Comparison of ENCODE assay signal across 9 cellular contexts in genomic region chr2:218034497-218035213, GRCh38. TPM values are rescaled to one million over a fixed set of nuclear protein-coding genes. Genes with fewer than 3 reads are reported as not detected.
A peak's percentile ranks its signal among the peaks of the same experiment; 100 is the strongest.
DNase-seq lines count a peak whose midpoint lies in the region; ATAC-seq, FAIRE-seq and TF ChIP-seq lines count a peak whose summit lies in the region.
"Not testable (repeated sequence)": the region's sequence is repeated elsewhere in the genome, so short reads cannot be mapped to it uniquely, and the experiment has no call there.
"Had no signal": no experiment of that assay in that cellular context is flagged by ENCODE, and none has a peak within 500 bp of the region (broad histone marks: within the 10 kb centered on the region; RNA-seq: fewer than 3 reads in every experiment).

No MANE protein-coding gene starts in this region.

- CTCF ChIA-PET in T-cell (lab: Charles Lee): interaction anchor here (0.6 to 2.9 kb wide), 8 partner anchors 8 to 1207 kb away, joined by 3 to 7 read pairs (median 3); partner anchors contain the start of gene RUFY4 (in 1 of the 2)

- H3K9me3 Mint-ChIP-seq in T-cell; activated naive CD8-positive, alpha-beta T cell treated with anti-CD3 and anti-CD28 coated beads, Interleukin-2, amount 50 U/mL, for 24 hours; progenitor cell of endocrine pancreas (ENCODE audit: low read depth): not testable (repeated sequence)

- not testable (repeated sequence) for H3K36me3 Mint-ChIP-seq in T-cell; activated naive CD8-positive, alpha-beta T cell treated with anti-CD3 and anti-CD28 coated beads, Interleukin-2, amount 50 U/mL, for 24 hours (ENCODE audit: low read depth); progenitor cell of endocrine pancreas (ENCODE audit: insufficient read depth)

- peak; percentile 72 for TF ChIP-seq CTCF in GM12875 (IDR thresholded peaks at IDR 0.05; ENCODE audit: borderline replicate concordance, insufficient read depth, low read depth, low read length)
- peak; percentile 84 for TF ChIP-seq CTCF in progenitor cell of endocrine pancreas (IDR thresholded peaks at IDR 0.05; ENCODE audit: unreplicated experiment)

- DNase-seq in NCI-H1105 treated with DMSO at 0.1 percent for 48 hours (lab: John Stamatoyannopoulos, UW) (peak; percentile 50), T-cell (peak; percentile 36 to 71 (median 58)), left cardiac atrium (peak; percentile 78), progenitor cell of endocrine pancreas (ENCODE audit: low spot score, unreplicated experiment) (peak; percentile 57), urothelium cell line (ENCODE audit: low spot score) (peak; percentile 58)
- peak; percentile 54 for DNase-seq in activated naive CD8-positive, alpha-beta T cell treated with anti-CD3 and anti-CD28 coated beads, Interleukin-2, amount 50 U/mL, for 24 hours

- H3K27ac Mint-ChIP-seq in T-cell: peak overlapping the region; percentile 10 to 77
- H3K27ac Mint-ChIP-seq in activated naive CD8-positive, alpha-beta T cell treated with anti-CD3 and anti-CD28 coated beads, Interleukin-2, amount 50 U/mL, for 24 hours: peak overlapping the region; percentile 11
- H3K27ac Mint-ChIP-seq in progenitor cell of endocrine pancreas: not testable (repeated sequence)

- H3K4me3 Mint-ChIP-seq in T-cell: peak overlapping the region; percentile 69 to 74 (median 70)
- H3K4me3 Mint-ChIP-seq in activated naive CD8-positive, alpha-beta T cell treated with anti-CD3 and anti-CD28 coated beads, Interleukin-2, amount 50 U/mL, for 24 hours: peak overlapping the region; percentile 56
- H3K4me3 Mint-ChIP-seq in progenitor cell of endocrine pancreas (ENCODE audit: low read depth): peak overlapping the region; percentile 37

- peak overlapping the region; percentile 43 for H3K4me3 ChIP-seq in GM12875 (ENCODE audit: low read depth, low read length)

- ATAC-seq in HG02798 (IDR thresholded peaks at IDR 0.05; ENCODE audit: poor library complexity, unreplicated experiment) (peak; percentile 82), T-cell (replicated peaks in 1 of 4) (peak; percentile 86 to 90 (median 88)), left cardiac atrium (peak; percentile 86 to 87)
- peak; percentile 79 for ATAC-seq in activated naive CD8-positive, alpha-beta T cell treated with anti-CD3 and anti-CD28 coated beads, Interleukin-2, amount 50 U/mL, for 24 hours

- intact Hi-C loops in left cardiac atrium (cut with DNase I): loop anchor here in 1 of 2 donors (5.0 kb wide), 1 partner anchor 42 kb away; no protein-coding TSS in a partner anchor

- peaks cover 8 to 17% (median 13%) of the 10 kb centered on the region in 3 donors for H3K4me1 Mint-ChIP-seq in T-cell
- H3K4me1 Mint-ChIP-seq in activated naive CD8-positive, alpha-beta T cell treated with anti-CD3 and anti-CD28 coated beads, Interleukin-2, amount 50 U/mL, for 24 hours: peaks cover 14% of the 10 kb centered on the region
- not testable (repeated sequence) for H3K4me1 Mint-ChIP-seq in progenitor cell of endocrine pancreas (ENCODE audit: low read depth)

- H3K27me3 Mint-ChIP-seq in T-cell (peaks cover 9 to 15% of the 10 kb centered on the region in 2 donors), progenitor cell of endocrine pancreas (peaks cover 61% of the 10 kb centered on the region)
- H3K27me3 Mint-ChIP-seq in activated naive CD8-positive, alpha-beta T cell treated with anti-CD3 and anti-CD28 coated beads, Interleukin-2, amount 50 U/mL, for 24 hours: not testable (repeated sequence)

- FAIRE-seq in urothelium cell line (lab: Jason Lieb, UNC): peak; percentile 66

- POLR2A ChIA-PET in T-cell (lab: Charles Lee): interaction anchor here in 1 of 2 donors (0.6 kb wide), 1 partner anchor 184 kb away, joined by 4 read pairs; no protein-coding TSS in a partner anchor

RNA-seq across cellular contexts. Expression of gene TNS1, which starts 31.9 kb away (rescaled TPM):
- total RNA-seq in T-cell: 1 to 10 TPM in 3 of 5 donors, under 1 TPM in 2; 0.28 to 2.1 (median 1.3) TPM
- 100 to 1,000 TPM; 436 to 508 TPM for total RNA-seq in left cardiac atrium
- 7.7 and 7.9 TPM in 2 replicates for total RNA-seq in progenitor cell of endocrine pancreas

RNA-seq across cellular contexts. Expression of gene RUFY4, which starts 34.4 kb away (rescaled TPM):
- total RNA-seq in T-cell (1 to 10 TPM in 1 of 5 donors, under 1 TPM in 4; 0.18 to 1.0 (median 0.65) TPM), left cardiac atrium (not detected), progenitor cell of endocrine pancreas (not detected in 2 replicates)
- total RNA-seq: glomerular endothelial cell had no signal

Comparison
In these comparisons a context has a peak if more than half of its experiments do, and no peak if none do; other contexts are left out.
1. Peak in every context shown above with its lines: DNase-seq, ATAC-seq and H3K4me3 ChIP-seq.
2. RNA of gene TNS1, which starts 31.9 kb away (total RNA-seq): 436 to 508 TPM in left cardiac atrium; 7.7 to 7.9 TPM in progenitor cell of endocrine pancreas and 0.28 to 2.1 TPM in T-cell; every median in the first group is over 10 times any median in the second.